15 cellular contexts compared by ENCODE assay signal in the genomic region with DNA sequence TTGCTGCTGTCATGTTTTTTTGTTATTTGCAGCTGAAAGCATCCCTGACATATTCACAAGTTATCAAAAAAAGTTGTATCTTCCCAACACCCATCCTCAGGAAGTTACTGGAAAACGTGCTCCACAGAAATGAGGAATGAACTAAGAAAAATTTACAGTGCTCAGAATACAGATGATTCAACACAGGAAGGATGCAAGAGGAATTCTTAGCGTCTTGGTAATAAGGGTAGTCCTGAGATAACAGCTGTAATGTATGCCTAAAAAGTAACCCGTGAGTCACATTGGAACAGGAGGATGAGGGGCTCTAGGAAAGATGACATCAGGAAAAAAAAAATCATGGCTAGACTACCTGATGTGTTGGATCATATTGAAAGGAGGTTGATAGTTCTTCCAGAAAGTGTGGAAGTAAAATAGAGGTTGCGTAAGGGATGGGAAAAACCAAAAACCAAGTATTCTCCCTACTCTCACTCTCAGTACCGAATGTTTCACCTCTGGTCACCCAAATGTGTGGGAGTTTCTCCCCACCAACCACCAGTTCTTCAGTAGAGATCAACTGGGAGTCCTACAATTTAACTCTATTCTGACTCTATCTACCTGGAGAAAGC. TPM values are rescaled to one million over a fixed set of nuclear protein-coding genes. Genes with fewer than 3 reads are reported as not detected.
DNase-seq lines count a peak whose midpoint lies in the region; ATAC-seq and TF ChIP-seq lines count a peak whose summit lies in the region.
"Had no signal": no experiment of that assay in that cellular context is flagged by ENCODE, and none has a peak within 500 bp of the region (broad histone marks: within the 10 kb centered on the region; RNA-seq: fewer than 3 reads in every experiment).

No MANE protein-coding gene starts in this region.

- 71 to 95% methylated on average over 2 to 3 of the region's 5 CpGs for WGBS in mesodermal cell (ENCODE audit: insufficient coverage in 2 of 2), 2 experiments

- DNase-seq in AG09309 (ENCODE audit: low read depth) = peak; percentile 80
- peak; percentile 93 for DNase-seq in LHCN-M2 (ENCODE audit: low read depth)
- no peak for DNase-seq in chondrocyte (ENCODE audit: low spot score)
- DNase-seq in substantia nigra (lab: John Stamatoyannopoulos, UW) = no peak
- DNase-seq: activated CD4-positive, alpha-beta T cell treated with anti-CD3 and anti-CD28 coated beads for 4 hours; activated T-cell treated with anti-CD3 and anti-CD28 coated beads for 4 hours; C1 segment of cervical spinal cord; NCI-H774 had no signal

- ATAC-seq in HG03039 (IDR thresholded peaks at IDR 0.05; ENCODE audit: unreplicated experiment) (no peak), HG03432 (IDR thresholded peaks at IDR 0.05; ENCODE audit: unreplicated experiment) (no peak), GM21825 (IDR thresholded peaks at IDR 0.05; ENCODE audit: unreplicated experiment) (no peak)

- H3K4me3 Mint-ChIP-seq in chondrocyte (ENCODE audit: unreplicated experiment) = no peak overlapping the region
- H3K4me3 Mint-ChIP-seq: activated naive CD8-positive, alpha-beta T cell had no signal

- H3K36me3 Mint-ChIP-seq in chondrocyte (ENCODE audit: low read depth) = peaks cover 13% of the 10 kb centered on the region
- H3K36me3 Mint-ChIP-seq: activated naive CD8-positive, alpha-beta T cell had no signal

- TF ChIP-seq CTCF in AG09309 (IDR thresholded peaks at IDR 0.05; ENCODE audit: control insufficient read depth, insufficient read depth, low read depth, low read length, missing control alignments) (no peak), chondrocyte (IDR thresholded peaks at IDR 0.05) (no peak)

- H3K27ac ChIP-seq in mesodermal cell (ENCODE audit: low read depth, low read length, severe bottlenecking) (peak overlapping the region; percentile 4), substantia nigra (ENCODE audit: low read depth, low read length, poor library complexity, severe bottlenecking) (no peak overlapping the region)
- H3K27ac ChIP-seq: coronary artery, parathyroid adenoma had no signal

- H3K4me3 ChIP-seq in AG09309 (ENCODE audit: control insufficient read depth, low read depth, low read length) = no peak overlapping the region
- no peak overlapping the region for H3K4me3 ChIP-seq in mesodermal cell (ENCODE audit: extremely low read depth, insufficient read depth, low read length, poor library complexity, severe bottlenecking)
- H3K4me3 ChIP-seq: coronary artery had no signal

- H3K36me3 ChIP-seq in mesodermal cell (ENCODE audit: control insufficient read depth, insufficient read depth, low read length) = no peaks in the 10 kb centered on the region

- peaks cover 62% of the 10 kb centered on the region for H3K4me1 Mint-ChIP-seq in chondrocyte (ENCODE audit: low read depth)

- peaks cover 20% of the 10 kb centered on the region for H3K9me3 Mint-ChIP-seq in chondrocyte (ENCODE audit: low read depth)

- no peaks in the 10 kb centered on the region for H3K27me3 Mint-ChIP-seq in chondrocyte (ENCODE audit: low read depth)

- peaks cover 5% of the 10 kb centered on the region for H3K9me3 ChIP-seq in mesodermal cell (ENCODE audit: control insufficient read depth, low read length)

- peaks cover 11% of the 10 kb centered on the region for H3K4me1 ChIP-seq in mesodermal cell (ENCODE audit: control insufficient read depth, insufficient read depth, low read length, poor library complexity, severe bottlenecking)
- H3K4me1 ChIP-seq: parathyroid adenoma had no signal

- H3K27ac Mint-ChIP-seq in chondrocyte (ENCODE audit: unreplicated experiment) = peak overlapping the region; percentile 71
- H3K27ac Mint-ChIP-seq: activated naive CD8-positive, alpha-beta T cell had no signal

RNA-seq across cellular contexts. Expression of gene ADAM12, which starts 3.9 kb away (rescaled TPM):
- total RNA-seq in LHCN-M2 (2014; rRNA removed) = 16.6 and 21.2 TPM in 2 replicates
- polyA plus RNA-seq in LHCN-M2 (2012) = 11.1 TPM
- total RNA-seq in chondrocyte = 92.2 to 175 TPM (median 166 TPM) in 3 replicates
- polyA plus RNA-seq in mesodermal cell (2013, experiment 1 of 2) = 16.4 TPM
- 16.7 TPM for polyA plus RNA-seq in mesodermal cell (2013, experiment 2 of 2)

Comparison
In these comparisons a context has a peak if more than half of its experiments do, and no peak if none do; other contexts are left out.
1. DNase-seq: peak in AG09309 (single experiment) and LHCN-M2 (single experiment); none in chondrocyte (single experiment) and substantia nigra (0 of 49).